ENCODE assay signal across 9 cellular contexts in genomic region chr3:192727032-192727847, GRCh38. TPM values are rescaled to one million over a fixed set of nuclear protein-coding genes. Genes with fewer than 3 reads are reported as not detected.
DNase-seq lines count a peak whose midpoint lies in the region; ATAC-seq, FAIRE-seq and TF ChIP-seq lines count a peak whose summit lies in the region.
"Had no signal": no experiment of that assay in that cellular context is flagged by ENCODE, and none has a peak within 500 bp of the region (broad histone marks: within the 10 kb centered on the region; RNA-seq: fewer than 3 reads in every experiment).

Gene FGF12, minus strand, starts transcription at chr3:192727541.

- H3K9me3 Mint-ChIP-seq in neural progenitor cell: no peaks in the 10 kb centered on the region

- TF ChIP-seq CTCF in MM.1S (IDR thresholded peaks at IDR 0.05; ENCODE audit: low read length): no peak
- no peak for TF ChIP-seq CTCF in neural progenitor cell (IDR thresholded peaks at IDR 0.05)

- ATAC-seq in SK-N-SH treated with all-trans-retinoic acid at 6 μM for 48 hours (peak; percentile 85), HG03342 (IDR thresholded peaks at IDR 0.05; ENCODE audit: unreplicated experiment) (no peak), HG03039 (IDR thresholded peaks at IDR 0.05; ENCODE audit: unreplicated experiment) (no peak)

- H3K4me3 ChIP-seq in MM.1S (ENCODE audit: low read length): peak within 1 kb of the TSS; percentile 59
- peak within 1 kb of the TSS; percentile 48 for H3K4me3 ChIP-seq in neural progenitor cell

- H3K4me3 Mint-ChIP-seq in neural progenitor cell: peak within 1 kb of the TSS; percentile 83
- H3K4me3 Mint-ChIP-seq: activated T-cell treated with anti-CD3 and anti-CD28 coated beads, Interleukin-2, amount 50 U/mL, for 4 hours had no signal

- H3K27ac Mint-ChIP-seq in neural progenitor cell: no peak within 1 kb of the TSS

- H2AFZ ChIP-seq in MM.1S (ENCODE audit: low read length): peak within 1 kb of the TSS; percentile 78
- peak within 1 kb of the TSS; percentile 98 for H2AFZ ChIP-seq in neural progenitor cell (replicated peaks)

- H4K20me1 ChIP-seq in MM.1S (ENCODE audit: insufficient read depth, low read length): no peaks in the 10 kb centered on the region
- H4K20me1 ChIP-seq in neural progenitor cell (ENCODE audit: low read depth): no peaks in the 10 kb centered on the region

- peaks cover 5% of the 10 kb centered on the region for H3K27me3 Mint-ChIP-seq in neural progenitor cell (ENCODE audit: insufficient read depth, low read depth)

- H3K36me3 Mint-ChIP-seq in neural progenitor cell: no peaks in the 10 kb centered on the region

- H3K36me3 ChIP-seq in MM.1S (replicated peaks; ENCODE audit: insufficient read depth, low read length): no peaks in the 10 kb centered on the region
- no peaks in the 10 kb centered on the region for H3K36me3 ChIP-seq in neural progenitor cell

- H3K9me2 ChIP-seq in MM.1S (replicated peaks; ENCODE audit: insufficient read depth, low read length): no peaks in the 10 kb centered on the region

- DNase-seq in COR-L47 (lab: John Stamatoyannopoulos, UW): peak; percentile 91
- DNase-seq in MM.1S: peak; percentile 96
- DNase-seq in frontal cortex (ENCODE audit: low spot score in 2 of 2): peak; percentile 49 to 54
- peak; percentile 96 for DNase-seq in neural progenitor cell (ENCODE audit: low spot score)
- DNase-seq in RKO (ENCODE audit: low spot score): no peak
- DNase-seq: activated T-cell treated with anti-CD3 and anti-CD28 coated beads, Interleukin-2, amount 50 U/mL, for 4 hours had no signal

- H3K9ac ChIP-seq in MM.1S (ENCODE audit: low read length): no peak within 1 kb of the TSS
- no peak within 1 kb of the TSS for H3K9ac ChIP-seq in neural progenitor cell

- H3K79me2 ChIP-seq in MM.1S (ENCODE audit: low read length): no peaks in the 10 kb centered on the region
- H3K79me2 ChIP-seq in neural progenitor cell (ENCODE audit: low read depth): no peaks in the 10 kb centered on the region

- H3K4me1 Mint-ChIP-seq in neural progenitor cell: peaks cover 13% of the 10 kb centered on the region

- H3K27me3 ChIP-seq in MM.1S (replicated peaks; ENCODE audit: insufficient read depth, low read length): no peaks in the 10 kb centered on the region
- peaks cover 7% of the 10 kb centered on the region for H3K27me3 ChIP-seq in neural progenitor cell

- FAIRE-seq in frontal cortex (lab: Jason Lieb, UNC): no peak

- H3K27ac ChIP-seq in MM.1S (ENCODE audit: low read length) (no peak within 1 kb of the TSS), neural progenitor cell (no peak within 1 kb of the TSS)

- H3K4me2 ChIP-seq in MM.1S (ENCODE audit: low read depth, low read length) (peak within 1 kb of the TSS; percentile 71), neural progenitor cell (peak within 1 kb of the TSS; percentile 90)

- H3K4me1 ChIP-seq in MM.1S (ENCODE audit: low read length): no peaks in the 10 kb centered on the region
- H3K4me1 ChIP-seq in neural progenitor cell: peaks cover 4% of the 10 kb centered on the region

- H3K9me3 ChIP-seq in MM.1S (replicated peaks; ENCODE audit: insufficient read depth, low read length): no peaks in the 10 kb centered on the region
- no peaks in the 10 kb centered on the region for H3K9me3 ChIP-seq in neural progenitor cell (ENCODE audit: low read depth)

- H3F3A ChIP-seq in MM.1S (ENCODE audit: insufficient read depth, low read length) (no peaks in the 10 kb centered on the region), neural progenitor cell (ENCODE audit: low read depth) (no peaks in the 10 kb centered on the region)

TF ChIP-seq in SK-N-SH treated with all-trans-retinoic acid at 6 μM for 48 hours, 23 proteins besides CTCF, POLR2A, EP300 and RAD21:
- TF ChIP-seq RARB (CRISPR knock-in tag; IDR thresholded peaks at IDR 0.05) (no peak), SNAI2 (CRISPR knock-in tag; IDR thresholded peaks at IDR 0.05) (no peak), TCF4 (CRISPR knock-in tag; IDR thresholded peaks at IDR 0.05; ENCODE audit: borderline replicate concordance) (no peak), ZFP3 (CRISPR knock-in tag; IDR thresholded peaks at IDR 0.05) (no peak), ARNTL (CRISPR knock-in tag; IDR thresholded peaks at IDR 0.05; ENCODE audit: borderline replicate concordance, low read depth) (no peak)
TF ChIP-seq in SK-N-SH treated with all-trans-retinoic acid at 6 μM for 48 hours: peak in this region for 0.

RNA-seq across cellular contexts. Expression of gene FGF12, which starts in this region (rescaled TPM):
- 136 TPM for total RNA-seq in frontal cortex
- 6.6 and 7.0 TPM in 2 replicates for total RNA-seq in neural progenitor cell (ENCODE audit: low replicate concordance)

Comparison
In these comparisons a context has a peak if more than half of its experiments do, and no peak if none do; other contexts are left out.
1. RNA of gene FGF12 (total RNA-seq): 136 TPM in frontal cortex (single experiment); 6.6 to 7.0 TPM in neural progenitor cell; every median in the first group is over 10 times any median in the second.